In genomic region chr4:156558365-156559025, GRCh38 we compare ENCODE assay signal across 1 cellular context.
TF ChIP-seq lines count a peak whose summit lies in the region.

No MANE protein-coding gene starts in this region.

TF ChIP-seq in GM23338, 12 proteins besides CTCF, POLR2A, EP300 and RAD21 (continued from another document):
- no peak for TF ChIP-seq EZH2phosphoT487 (IDR thresholded peaks at IDR 0.05; ENCODE audit: unreplicated experiment)
- no peak for TF ChIP-seq ZNF462 (CRISPR knock-in tag; IDR thresholded peaks at IDR 0.05)
